ENCODE assay signal across 1 cellular context in the genomic region with DNA sequence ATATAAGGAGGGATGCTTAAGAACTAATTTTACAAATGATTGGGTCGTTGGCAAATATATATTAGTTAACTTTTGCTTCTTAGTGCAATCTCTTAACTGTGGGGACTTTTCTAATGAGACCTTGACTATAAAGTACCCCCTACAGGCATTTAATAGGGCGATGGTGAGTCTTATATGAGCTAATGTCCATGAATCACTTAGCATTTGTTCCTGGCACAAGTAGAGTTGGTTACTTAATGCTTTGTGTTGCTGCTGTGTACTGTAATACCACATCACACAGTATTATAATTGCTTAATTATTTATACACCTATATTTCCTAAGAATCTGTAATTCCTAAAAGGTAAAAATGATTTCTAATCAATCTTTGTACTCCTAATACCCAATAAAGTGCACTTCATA.
TF ChIP-seq lines count a peak whose summit lies in the region.

No MANE protein-coding gene starts in this region.

TF ChIP-seq in IMR-90, 13 proteins besides CTCF, POLR2A, EP300 and RAD21 (continued from another document):
- TF ChIP-seq CHD1 (IDR thresholded peaks at IDR 0.05; ENCODE audit: low read depth, low read length) (no peak), MAFK (IDR thresholded peaks at IDR 0.05; ENCODE audit: low read depth, low read length) (no peak), RCOR1 (IDR thresholded peaks at IDR 0.05; ENCODE audit: insufficient replicate concordance, low read length) (no peak), MAZ (IDR thresholded peaks at IDR 0.05; ENCODE audit: borderline replicate concordance, low read depth, low read length) (no peak), NFE2L2 (IDR thresholded peaks at IDR 0.05; ENCODE audit: low read depth, low read length) (no peak), CEBPB (IDR thresholded peaks at IDR 0.05; ENCODE audit: low read depth, low read length) (no peak)
- TF ChIP-seq, protein P1, sequence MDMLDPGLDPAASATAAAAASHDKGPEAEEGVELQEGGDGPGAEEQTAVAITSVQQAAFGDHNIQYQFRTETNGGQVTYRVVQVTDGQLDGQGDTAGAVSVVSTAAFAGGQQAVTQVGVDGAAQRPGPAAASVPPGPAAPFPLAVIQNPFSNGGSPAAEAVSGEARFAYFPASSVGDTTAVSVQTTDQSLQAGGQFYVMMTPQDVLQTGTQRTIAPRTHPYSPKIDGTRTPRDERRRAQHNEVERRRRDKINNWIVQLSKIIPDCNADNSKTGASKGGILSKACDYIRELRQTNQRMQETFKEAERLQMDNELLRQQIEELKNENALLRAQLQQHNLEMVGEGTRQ (IDR thresholded peaks at IDR 0.05; ENCODE audit: low read depth, low read length), result no peak
